In the genomic region with DNA sequence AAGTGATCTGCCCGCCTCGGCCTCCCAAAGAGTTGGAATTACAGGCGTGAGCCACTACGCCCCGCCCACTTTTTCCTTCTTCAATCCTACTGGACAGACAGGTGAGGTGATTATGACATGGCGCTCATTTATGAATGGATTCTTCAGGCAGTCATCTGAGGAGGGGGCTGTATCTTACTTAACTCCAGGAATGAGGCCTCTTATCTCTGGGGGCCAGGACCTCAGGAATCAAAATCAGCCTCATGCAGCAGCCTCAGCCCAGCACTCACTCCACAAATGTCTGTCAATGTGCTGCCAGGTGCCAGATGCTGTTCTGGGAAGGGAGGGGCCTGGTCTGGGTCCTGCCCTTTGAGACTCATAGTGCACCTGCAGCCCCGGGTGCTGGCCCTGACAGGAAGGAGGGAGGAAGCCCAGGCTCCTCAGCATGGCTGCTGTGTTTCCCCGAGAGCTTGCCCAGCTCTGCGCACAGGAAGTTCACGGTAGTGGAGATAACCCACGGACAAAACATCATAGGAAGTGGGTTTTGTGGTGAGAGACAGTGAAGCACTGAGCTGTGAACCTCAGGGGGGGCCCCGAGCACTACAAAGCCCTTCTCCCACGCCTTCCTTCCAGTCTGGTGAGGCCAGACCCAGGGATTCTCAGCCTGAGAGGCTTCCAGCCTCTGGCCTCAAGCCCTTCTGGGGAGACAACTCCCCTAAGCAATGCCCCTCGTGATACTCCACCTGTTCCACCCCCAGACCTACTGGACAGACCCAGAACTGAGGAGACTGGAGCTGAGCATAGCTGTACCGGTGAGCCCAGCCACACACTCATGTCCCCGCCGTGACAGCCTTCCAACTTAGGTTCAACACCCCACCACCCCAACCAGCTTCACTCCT, we compare ENCODE assay signal across 8 cellular contexts. TPM values are rescaled to one million over a fixed set of nuclear protein-coding genes. Genes with fewer than 3 reads are reported as not detected.
DNase-seq lines count a peak whose midpoint lies in the region; ATAC-seq and TF ChIP-seq lines count a peak whose summit lies in the region.
"Had no signal": no experiment of that assay in that cellular context is flagged by ENCODE, and none has a peak within 500 bp of the region (broad histone marks: within the 10 kb centered on the region; RNA-seq: fewer than 3 reads in every experiment).

No MANE protein-coding gene starts in this region.

- CTCF ChIA-PET in Calu3 (lab: Charles Lee): interaction anchor here (0.6 kb wide), 1 partner anchor 354 kb away, joined by 4 read pairs; no protein-coding TSS in a partner anchor

- peak; percentile 76 for DNase-seq in NCI-H510A treated with DMSO at 0.1 percent for 48 hours (lab: John Stamatoyannopoulos, UW)
- peak; percentile 90 for DNase-seq in activated CD8-positive, alpha-beta memory T cell treated with anti-CD3 and anti-CD28 coated beads for 24 hours
- DNase-seq in fibroblast of pulmonary artery (ENCODE audit: low read depth): peak; percentile 82
- DNase-seq in stimulated activated CD4-positive, alpha-beta T cell treated with anti-CD3 and anti-CD28 coated beads, Interleukin-1b, Interleukin-23, amount 100 ng/mL, for 24 hours (ENCODE audit: low read depth in 4 of 4, low spot score in 1 of 4): peak; percentile 44 to 82 (median 62)
- no peak for DNase-seq in Calu3

- BruUV-seq in Calu3 (replicated peaks; lab: Mats Ljungman, UMichigan): no TSS peak

- peak; percentile 98 for ATAC-seq in GM18909 (IDR thresholded peaks at IDR 0.05; ENCODE audit: poor library complexity, unreplicated experiment)
- peak; percentile 99 for ATAC-seq in HG02885 (IDR thresholded peaks at IDR 0.05; ENCODE audit: poor library complexity, unreplicated experiment)

- H3K4me3 Mint-ChIP-seq in Calu3 (ENCODE audit: low read depth, unreplicated experiment): no peak overlapping the region

- H3K27ac Mint-ChIP-seq in Calu3 (ENCODE audit: unreplicated experiment): no peak overlapping the region

- no peak for TF ChIP-seq CTCF in fibroblast of pulmonary artery (IDR thresholded peaks at IDR 0.05; ENCODE audit: low read length, missing control alignments)
- TF ChIP-seq CTCF in Calu3 (IDR thresholded peaks at IDR 0.05; ENCODE audit: unreplicated experiment): no peak

- H3K27me3 Mint-ChIP-seq in Calu3 (ENCODE audit: unreplicated experiment): no peaks in the 10 kb centered on the region

- no peak overlapping the region for H3K4me3 ChIP-seq in fibroblast of pulmonary artery (replicated peaks; ENCODE audit: low read depth, low read length)
- H3K4me3 ChIP-seq: thyroid gland had no signal

- intact Hi-C loops in Calu3 (cut with micrococcal nuclease; ENCODE audit: unreplicated experiment): no loop called here

- no peaks in the 10 kb centered on the region for H3K9me3 Mint-ChIP-seq in Calu3 (ENCODE audit: low read depth, unreplicated experiment)

- peaks cover 24% of the 10 kb centered on the region for H3K4me1 Mint-ChIP-seq in Calu3 (ENCODE audit: low read depth, unreplicated experiment)

- H3K36me3 Mint-ChIP-seq in Calu3 (ENCODE audit: insufficient read depth, unreplicated experiment): peaks cover 11% of the 10 kb centered on the region

RNA-seq across cellular contexts. Expression of a gene that starts 22.3 kb away (rescaled TPM):
- total RNA-seq in Calu3 (2022): 34.0 and 45.3 TPM in 2 replicates

RNA-seq across cellular contexts. Expression of a gene that starts 22.4 kb away (rescaled TPM):
- total RNA-seq in Calu3 (2022): not detected in 2 replicates
- total RNA-seq: thyroid gland had no signal

RNA-seq across cellular contexts. Expression of a gene that starts 44.9 kb away (rescaled TPM):
- not detected in 2 replicates for total RNA-seq in Calu3 (2022)

RNA-seq across cellular contexts. Expression of a gene that starts 55.8 kb away (rescaled TPM):
- total RNA-seq in Calu3 (2022): 0.76 and 1.1 TPM in 2 replicates
